In genomic region chr5:38162625-38163024, GRCh38 we compare ENCODE assay signal across 15 cellular contexts.
"Had no signal": no experiment of that assay in that cellular context is flagged by ENCODE, and none has a peak within 500 bp of the region (broad histone marks: within the 10 kb centered on the region; RNA-seq: fewer than 3 reads in every experiment).

No MANE protein-coding gene starts in this region.

- H3K27me3 ChIP-seq: gastroesophageal sphincter had no signal

- H3K79me2 ChIP-seq: parathyroid adenoma had no signal

- H3K4me3 ChIP-seq: gastroesophageal sphincter had no signal

- H3K36me3 ChIP-seq: gastroesophageal sphincter, WERI-Rb-1 had no signal

- H2AFZ ChIP-seq: parathyroid adenoma had no signal

- DNase-seq: activated CD4-positive, alpha-beta T cell treated with anti-CD3 and anti-CD28 coated beads for 36 hours; activated CD8-positive, alpha-beta memory T cell treated with anti-CD3 and anti-CD28 coated beads, Interleukin-2, amount 50 U/mL, for 4 hours; activated CD8-positive, alpha-beta T cell treated with anti-CD3 and anti-CD28 coated beads for 36 hours; activated naive CD4-positive, alpha-beta T cell treated with Interleukin-2 at 50 U/mL for 16 hours; caudate nucleus; cortex of kidney; effector CD8-positive, alpha-beta T cell; left ventricle myocardium superior; small intestine; stimulated activated naive B cell treated with anti-CD40 and anti-IgM and Interleukin-4, amounts not matched to agents 10 μg/mL and 1 μg/mL and 100 μg/mL, for 72 hours; T-cell; WERI-Rb-1 had no signal

- FAIRE-seq: keratinocyte, small intestine had no signal

- ATAC-seq: activated CD4-positive, alpha-beta T cell treated with anti-CD3 and anti-CD28 coated beads for 36 hours; activated CD8-positive, alpha-beta T cell treated with anti-CD3 and anti-CD28 coated beads for 36 hours; gastroesophageal sphincter; left ventricle myocardium superior; stimulated activated naive B cell treated with anti-CD40 and anti-IgM and Interleukin-4, amounts not matched to agents 10 μg/mL and 1 μg/mL and 100 μg/mL, for 72 hours; T-cell had no signal

- H3K4me1 ChIP-seq: gastroesophageal sphincter, parathyroid adenoma had no signal

- H3K9me3 ChIP-seq: gastroesophageal sphincter had no signal

- H3K27ac ChIP-seq: gastroesophageal sphincter, parathyroid adenoma, WERI-Rb-1 had no signal
